Comparison of ENCODE assay signal across 29 cellular contexts in genomic region chr10:8071666-8072065, GRCh38. TPM values are rescaled to one million over a fixed set of nuclear protein-coding genes. Genes with fewer than 3 reads are reported as not detected.
DNase-seq lines count a peak whose midpoint lies in the region; ATAC-seq, FAIRE-seq and TF ChIP-seq lines count a peak whose summit lies in the region.
"Had no signal": no experiment of that assay in that cellular context is flagged by ENCODE, and none has a peak within 500 bp of the region (broad histone marks: within the 10 kb centered on the region; RNA-seq: fewer than 3 reads in every experiment).

No MANE protein-coding gene starts in this region.

- ATAC-seq in heart right ventricle: no peak
- ATAC-seq: A549; CD8-positive, alpha-beta T cell; GM12878; K562 had no signal

- intact Hi-C loops in activated CD4-positive, alpha-beta memory T cell treated with anti-CD3 and anti-CD28 coated beads for 36 hours (cut with micrococcal nuclease): no loop called here
- intact Hi-C loops in activated T-helper 2 cell treated with anti-CD3 and anti-CD28 coated beads, Interferon-gamma antibody, Interleukin-2, Interleukin-4, amounts not matched to agents 10 μg/mL and 5 μg/mL and 100 μg/mL, durations not matched to agents 14 hours and 24 hours and 36 hours (cut with micrococcal nuclease): loop anchor here (2.0 kb wide), 1 partner anchor 59 kb away; no protein-coding TSS in a partner anchor
- intact Hi-C loops in kidney (cut with DNase I): no loop called here
- intact Hi-C loops in heart right ventricle (cut with DNase I): no loop called here

- no peak for DNase-seq in activated CD4-positive, alpha-beta memory T cell treated with anti-CD3 and anti-CD28 coated beads, Interleukin-2, amount 10 ng/mL, durations not matched to agents 7 days and 5 days
- no peak for DNase-seq in activated CD4-positive, alpha-beta memory T cell treated with anti-CD3 and anti-CD28 coated beads for 36 hours
- DNase-seq in CD8-positive, alpha-beta memory T cell: no peak
- DNase-seq in activated T-helper 2 cell treated with anti-CD3 and anti-CD28 coated beads, Interferon-gamma antibody, Interleukin-2, Interleukin-4, amounts not matched to agents 10 μg/mL and 5 μg/mL and 100 μg/mL, durations not matched to agents 14 hours and 24 hours and 36 hours (ENCODE audit: low spot score): no peak
- DNase-seq in kidney (no peak), SW480 (ENCODE audit: low spot score) (no peak), NCI-H2171 treated with DMSO at 0.1 percent for 48 hours (lab: John Stamatoyannopoulos, UW) (no peak), heart right ventricle (no peak)
- DNase-seq: activated naive CD4-positive, alpha-beta T cell treated with anti-CD3 and anti-CD28 coated beads for 36 hours; anterior cingulate cortex; CD8-positive, alpha-beta T cell; colonic mucosa; effector CD8-positive, alpha-beta T cell; erythroblast; islet precursor cell; MG63; midbrain; naive B cell; NCI-H1105; NCI-H187 treated with DMSO at 0.1 percent for 48 hours; NCI-H510A treated with DMSO at 0.1 percent for 48 hours; SIG-M5; stimulated activated CD4-positive, alpha-beta T cell treated with anti-CD3 and anti-CD28 coated beads, Interleukin-4, amount 100 ng/mL, for 4 hours; SW 1271 had no signal

- WGBS in heart right ventricle, 2 donors: 51 to 57% methylated on average over 5 of the region's 5 CpGs

- TF ChIP-seq CTCF in kidney (IDR thresholded peaks at IDR 0.05; ENCODE audit: borderline replicate concordance, extremely low read depth, insufficient read depth): no peak
- TF ChIP-seq CTCF in heart right ventricle (IDR thresholded peaks at IDR 0.05): no peak

- H3K27me3 ChIP-seq in CD8-positive, alpha-beta memory T cell (ENCODE audit: insufficient read depth, low read length, poor library complexity, severe bottlenecking): no peaks in the 10 kb centered on the region
- H3K27me3 ChIP-seq in heart right ventricle: peaks cover 0 to 48% (median 11%) of the 10 kb centered on the region in 7 donors
- H3K27me3 ChIP-seq: colonic mucosa, MG63 had no signal

- peak overlapping the region in 1 of 2 donors; percentile 12 for H3K9ac ChIP-seq in kidney (ENCODE audit: low read length in 2 of 2)

- H3K27me3 Mint-ChIP-seq in activated CD4-positive, alpha-beta memory T cell treated with anti-CD3 and anti-CD28 coated beads, Interleukin-2, amount 10 ng/mL, durations not matched to agents 7 days and 5 days: no peaks in the 10 kb centered on the region
- H3K27me3 Mint-ChIP-seq in activated CD4-positive, alpha-beta memory T cell treated with anti-CD3 and anti-CD28 coated beads for 36 hours: no peaks in the 10 kb centered on the region
- peaks cover 0 to 3% of the 10 kb centered on the region in 2 donors for H3K27me3 Mint-ChIP-seq in CD8-positive, alpha-beta memory T cell
- no peaks in the 10 kb centered on the region for H3K27me3 Mint-ChIP-seq in activated T-helper 2 cell treated with anti-CD3 and anti-CD28 coated beads, Interferon-gamma antibody, Interleukin-2, Interleukin-4, amounts not matched to agents 10 μg/mL and 5 μg/mL and 100 μg/mL, durations not matched to agents 14 hours and 24 hours and 36 hours (ENCODE audit: low read depth)

- H3K27ac Mint-ChIP-seq in activated CD4-positive, alpha-beta memory T cell treated with anti-CD3 and anti-CD28 coated beads, Interleukin-2, amount 10 ng/mL, durations not matched to agents 7 days and 5 days: peak overlapping the region; percentile 70
- H3K27ac Mint-ChIP-seq in activated CD4-positive, alpha-beta memory T cell treated with anti-CD3 and anti-CD28 coated beads for 36 hours: no peak overlapping the region
- peak overlapping the region in 7 of 8 donors; percentile 18 to 86 (median 55) for H3K27ac Mint-ChIP-seq in CD8-positive, alpha-beta memory T cell
- peak overlapping the region; percentile 88 for H3K27ac Mint-ChIP-seq in activated T-helper 2 cell treated with anti-CD3 and anti-CD28 coated beads, Interferon-gamma antibody, Interleukin-2, Interleukin-4, amounts not matched to agents 10 μg/mL and 5 μg/mL and 100 μg/mL, durations not matched to agents 14 hours and 24 hours and 36 hours
- H3K27ac Mint-ChIP-seq: activated naive CD4-positive, alpha-beta T cell treated with anti-CD3 and anti-CD28 coated beads for 36 hours; CD8-positive, alpha-beta T cell; naive B cell had no signal

- CTCF ChIA-PET in activated CD4-positive, alpha-beta memory T cell treated with anti-CD3 and anti-CD28 coated beads, Interleukin-2, amount 10 ng/mL, durations not matched to agents 7 days and 5 days (lab: Charles Lee): interaction anchor here (0.6 to 1.8 kb wide), 5 partner anchors 10 to 401 kb away, joined by 3 to 4 read pairs (median 3); no protein-coding TSS in a partner anchor
- CTCF ChIA-PET in activated CD4-positive, alpha-beta memory T cell treated with anti-CD3 and anti-CD28 coated beads for 36 hours (lab: Charles Lee): interaction anchor here (0.9 kb wide), 1 partner anchor 401 kb away, joined by 3 read pairs; no protein-coding TSS in a partner anchor
- CTCF ChIA-PET in CD8-positive, alpha-beta memory T cell (lab: Charles Lee): no interaction called here

- H3K4me3 Mint-ChIP-seq in activated CD4-positive, alpha-beta memory T cell treated with anti-CD3 and anti-CD28 coated beads, Interleukin-2, amount 10 ng/mL, durations not matched to agents 7 days and 5 days: no peak overlapping the region
- H3K4me3 Mint-ChIP-seq in activated CD4-positive, alpha-beta memory T cell treated with anti-CD3 and anti-CD28 coated beads for 36 hours: no peak overlapping the region
- H3K4me3 Mint-ChIP-seq in CD8-positive, alpha-beta memory T cell: no peak overlapping the region
- H3K4me3 Mint-ChIP-seq in activated T-helper 2 cell treated with anti-CD3 and anti-CD28 coated beads, Interferon-gamma antibody, Interleukin-2, Interleukin-4, amounts not matched to agents 10 μg/mL and 5 μg/mL and 100 μg/mL, durations not matched to agents 14 hours and 24 hours and 36 hours (ENCODE audit: low read depth): peak overlapping the region; percentile 53
- H3K4me3 Mint-ChIP-seq: activated naive CD4-positive, alpha-beta T cell treated with anti-CD3 and anti-CD28 coated beads for 36 hours; CD8-positive, alpha-beta T cell; naive B cell had no signal

- H3K4me3 ChIP-seq in CD8-positive, alpha-beta memory T cell (ENCODE audit: low read length): no peak overlapping the region
- no peak overlapping the region for H3K4me3 ChIP-seq in kidney (ENCODE audit: low read length in 2 of 2)
- no peak overlapping the region for H3K4me3 ChIP-seq in heart right ventricle
- H3K4me3 ChIP-seq: A549, colonic mucosa, GM12878, K562, MG63, tibial nerve had no signal

- no peaks in the 10 kb centered on the region for H3K9me3 ChIP-seq in CD8-positive, alpha-beta memory T cell (ENCODE audit: low read length)
- H3K9me3 ChIP-seq in kidney (ENCODE audit: control insufficient read depth in 1 of 2, low read length in 2 of 2) (no peaks in the 10 kb centered on the region), heart right ventricle (no peaks in the 10 kb centered on the region)
- H3K9me3 ChIP-seq: A549, colonic mucosa, MG63, tibial nerve had no signal

- H3K9me3 Mint-ChIP-seq in activated CD4-positive, alpha-beta memory T cell treated with anti-CD3 and anti-CD28 coated beads, Interleukin-2, amount 10 ng/mL, durations not matched to agents 7 days and 5 days: no peaks in the 10 kb centered on the region
- no peaks in the 10 kb centered on the region for H3K9me3 Mint-ChIP-seq in activated CD4-positive, alpha-beta memory T cell treated with anti-CD3 and anti-CD28 coated beads for 36 hours
- no peaks in the 10 kb centered on the region for H3K9me3 Mint-ChIP-seq in CD8-positive, alpha-beta memory T cell
- no peaks in the 10 kb centered on the region for H3K9me3 Mint-ChIP-seq in activated T-helper 2 cell treated with anti-CD3 and anti-CD28 coated beads, Interferon-gamma antibody, Interleukin-2, Interleukin-4, amounts not matched to agents 10 μg/mL and 5 μg/mL and 100 μg/mL, durations not matched to agents 14 hours and 24 hours and 36 hours
- H3K9me3 Mint-ChIP-seq: activated naive CD4-positive, alpha-beta T cell treated with anti-CD3 and anti-CD28 coated beads for 36 hours; CD8-positive, alpha-beta T cell had no signal

- H3K4me1 Mint-ChIP-seq in activated CD4-positive, alpha-beta memory T cell treated with anti-CD3 and anti-CD28 coated beads, Interleukin-2, amount 10 ng/mL, durations not matched to agents 7 days and 5 days: peaks cover 76% of the 10 kb centered on the region
- H3K4me1 Mint-ChIP-seq in activated CD4-positive, alpha-beta memory T cell treated with anti-CD3 and anti-CD28 coated beads for 36 hours (ENCODE audit: low read depth): peaks cover 71% of the 10 kb centered on the region
- H3K4me1 Mint-ChIP-seq in CD8-positive, alpha-beta memory T cell: peaks cover 47 to 80% (median 77%) of the 10 kb centered on the region in 3 donors
- H3K4me1 Mint-ChIP-seq in activated T-helper 2 cell treated with anti-CD3 and anti-CD28 coated beads, Interferon-gamma antibody, Interleukin-2, Interleukin-4, amounts not matched to agents 10 μg/mL and 5 μg/mL and 100 μg/mL, durations not matched to agents 14 hours and 24 hours and 36 hours (ENCODE audit: low read depth): peaks cover 83% of the 10 kb centered on the region

- no peak for FAIRE-seq in kidney (lab: Jason Lieb, UNC)
- FAIRE-seq: A549, bronchial epithelial cell, GM12878, K562 had no signal

- no peak overlapping the region for H3K27ac ChIP-seq in CD8-positive, alpha-beta memory T cell (ENCODE audit: low read depth, low read length)
- H3K27ac ChIP-seq in kidney (ENCODE audit: low read depth in 2 of 2, low read length in 2 of 2): peak overlapping the region; percentile 19 to 32
- H3K27ac ChIP-seq in heart right ventricle: no peak overlapping the region
- H3K27ac ChIP-seq: A549, colonic mucosa, tibial nerve had no signal

- H3K4me1 ChIP-seq in CD8-positive, alpha-beta memory T cell (ENCODE audit: insufficient read depth, low read length): peaks cover 15% of the 10 kb centered on the region
- H3K4me1 ChIP-seq in kidney (ENCODE audit: control insufficient read depth in 1 of 2, insufficient read depth in 1 of 2, low read depth in 1 of 2, low read length in 2 of 2) (no peaks in the 10 kb centered on the region), heart right ventricle (peaks cover 0 to 6% (median 0%) of the 10 kb centered on the region in 9 donors)
- H3K4me1 ChIP-seq: colonic mucosa, tibial nerve had no signal

- POLR2A ChIA-PET in activated CD4-positive, alpha-beta memory T cell treated with anti-CD3 and anti-CD28 coated beads, Interleukin-2, amount 10 ng/mL, durations not matched to agents 7 days and 5 days (lab: Charles Lee): interaction anchor here (1.0 to 3.6 kb wide), 9 partner anchors 9 to 331 kb away, joined by 3 to 38 read pairs (median 4); no protein-coding TSS in a partner anchor
- POLR2A ChIA-PET in activated CD4-positive, alpha-beta memory T cell treated with anti-CD3 and anti-CD28 coated beads for 36 hours (lab: Charles Lee): interaction anchor here (0.9 to 3.2 kb wide), 3 partner anchors 11 to 261 kb away, joined by 4 to 20 read pairs (median 5); no protein-coding TSS in a partner anchor
- POLR2A ChIA-PET in CD8-positive, alpha-beta memory T cell (lab: Charles Lee): interaction anchor here (0.6 to 1.4 kb wide), 2 partner anchors 11 to 57 kb away, joined by 3 to 9 read pairs; no protein-coding TSS in a partner anchor

- peaks cover 70% of the 10 kb centered on the region for H3K36me3 ChIP-seq in CD8-positive, alpha-beta memory T cell (ENCODE audit: insufficient read depth, low read length)
- H3K36me3 ChIP-seq in kidney (ENCODE audit: control insufficient read depth in 1 of 2, insufficient read depth in 2 of 2, low read length in 2 of 2) (peaks cover 0 to 4% of the 10 kb centered on the region in 2 donors), heart right ventricle (peaks cover 0 to 66% (median 0%) of the 10 kb centered on the region in 9 donors)
- H3K36me3 ChIP-seq: colonic mucosa, MG63, tibial nerve had no signal

- peaks cover 90% of the 10 kb centered on the region for H3K36me3 Mint-ChIP-seq in activated CD4-positive, alpha-beta memory T cell treated with anti-CD3 and anti-CD28 coated beads, Interleukin-2, amount 10 ng/mL, durations not matched to agents 7 days and 5 days (ENCODE audit: low read depth)
- H3K36me3 Mint-ChIP-seq in activated CD4-positive, alpha-beta memory T cell treated with anti-CD3 and anti-CD28 coated beads for 36 hours: peaks cover 78% of the 10 kb centered on the region
- H3K36me3 Mint-ChIP-seq in CD8-positive, alpha-beta memory T cell: peaks cover 24 to 91% (median 49%) of the 10 kb centered on the region in 3 donors
- peaks cover 93% of the 10 kb centered on the region for H3K36me3 Mint-ChIP-seq in activated T-helper 2 cell treated with anti-CD3 and anti-CD28 coated beads, Interferon-gamma antibody, Interleukin-2, Interleukin-4, amounts not matched to agents 10 μg/mL and 5 μg/mL and 100 μg/mL, durations not matched to agents 14 hours and 24 hours and 36 hours (ENCODE audit: low read depth)
- H3K36me3 Mint-ChIP-seq: naive B cell had no signal

RNA-seq across cellular contexts. Expression of gene GATA3, which starts 17.2 kb away (rescaled TPM):
- 100 to 1,000 TPM; 112 TPM for total RNA-seq in activated CD4-positive, alpha-beta memory T cell treated with anti-CD3 and anti-CD28 coated beads, Interleukin-2, amount 10 ng/mL, durations not matched to agents 7 days and 5 days
- total RNA-seq in activated CD4-positive, alpha-beta memory T cell treated with anti-CD3 and anti-CD28 coated beads for 36 hours: 10 to 100 TPM; 46.3 to 47.4 TPM
- total RNA-seq in CD8-positive, alpha-beta memory T cell: 10 to 100 TPM; 48.9 to 53.3 TPM
- 58.6 TPM for polyA plus RNA-seq in CD8-positive, alpha-beta memory T cell
- total RNA-seq in activated T-helper 2 cell treated with anti-CD3 and anti-CD28 coated beads, Interferon-gamma antibody, Interleukin-2, Interleukin-4, amounts not matched to agents 10 μg/mL and 5 μg/mL and 100 μg/mL, durations not matched to agents 14 hours and 24 hours and 36 hours: 281 and 293 TPM in 2 replicates
- total RNA-seq in kidney: 23.5 TPM
- polyA plus RNA-seq in kidney (ENCODE audit: insufficient read depth, low read depth, low replicate concordance): 45.9 TPM
- total RNA-seq in heart right ventricle: 1 to 10 TPM; 1.1 to 3.2 (median 1.5) TPM
- polyA plus RNA-seq in heart right ventricle: 1 to 10 TPM; 1.2 TPM

Comparison
In these comparisons a context has a peak if more than half of its experiments do, and no peak if none do; other contexts are left out.
1. H3K27ac ChIP-seq: peak in kidney (2 of 2); none in CD8-positive, alpha-beta memory T cell (single experiment) and heart right ventricle (0 of 10).